ENCODE assay signal across 26 cellular contexts in the genomic region with DNA sequence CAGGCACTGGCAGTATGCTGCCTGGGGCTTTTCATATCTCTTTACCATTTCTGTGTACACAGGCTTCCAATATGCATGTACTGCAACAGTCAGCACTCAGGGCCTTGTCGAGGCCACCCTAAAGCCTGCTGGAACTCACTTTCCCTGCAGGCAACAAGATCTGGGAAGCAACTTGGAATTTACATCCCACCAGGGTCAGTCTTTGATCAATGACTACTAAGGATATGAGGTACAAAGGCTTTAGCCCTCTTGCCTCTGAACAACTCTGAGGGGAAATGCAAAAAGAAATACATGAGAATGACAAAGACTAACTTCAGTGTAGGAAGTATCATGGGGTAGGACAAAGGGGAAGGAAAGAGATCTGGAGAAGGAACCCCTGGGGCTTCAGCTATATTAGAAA.
"Had no signal": no experiment of that assay in that cellular context is flagged by ENCODE, and none has a peak within 500 bp of the region (broad histone marks: within the 10 kb centered on the region; RNA-seq: fewer than 3 reads in every experiment).

No MANE protein-coding gene starts in this region.

- DNase-seq: activated CD4-positive, alpha-beta T cell treated with anti-CD3 and anti-CD28 coated beads for 4 hours; activated CD4-positive, alpha-beta T cell treated with anti-CD3 and anti-CD28 coated beads, Interleukin-2, amount 50 U/mL, for 4 hours; activated CD8-positive, alpha-beta memory T cell treated with anti-CD3 and anti-CD28 coated beads for 24 hours; activated effector memory CD4-positive, alpha-beta T cell treated with Interleukin-2 at 50 U/mL for 16 hours; activated naive CD4-positive, alpha-beta T cell treated with Interleukin-2 at 50 U/mL for 16 hours; anterior cingulate cortex; dermis blood vessel endothelial cell; effector CD4-positive, alpha-beta T cell; erythroblast; gastrocnemius medialis; glutamatergic neuron; kidney; naive thymus-derived CD8-positive, alpha-beta T cell; stimulated activated CD4-positive, alpha-beta T cell treated with anti-CD3 and anti-CD28 coated beads, Interleukin-2, amount 100 ng/mL, for 24 hours; stimulated activated naive B cell treated with anti-CD40 and anti-IgM and Interleukin-4, amounts not matched to agents 10 μg/mL and 1 μg/mL and 100 μg/mL, for 72 hours; stomach; T-cell; thyroid gland; upper lobe of right lung had no signal

- H3K27me3 ChIP-seq: gastrocnemius medialis, hepatocyte, right atrium auricular region, stomach, thyroid gland, upper lobe of right lung had no signal

- H3K27me3 Mint-ChIP-seq: stimulated activated naive B cell treated with anti-CD40 and anti-IgM and Interleukin-4, amounts not matched to agents 10 μg/mL and 1 μg/mL and 100 μg/mL, for 72 hours had no signal

- H3K36me3 Mint-ChIP-seq: activated naive CD8-positive, alpha-beta T cell; naive thymus-derived CD8-positive, alpha-beta T cell; stimulated activated naive B cell treated with anti-CD40 and anti-IgM and Interleukin-4, amounts not matched to agents 10 μg/mL and 1 μg/mL and 100 μg/mL, for 72 hours; T-cell had no signal

- H2AFZ ChIP-seq: hepatocyte had no signal

- H3K9me3 ChIP-seq: gastrocnemius medialis, right atrium auricular region, stomach, thyroid gland, upper lobe of right lung had no signal

- H3K4me1 ChIP-seq: gastrocnemius medialis, right atrium auricular region, stomach, thyroid gland, upper lobe of right lung had no signal

- H3K79me2 ChIP-seq: hepatocyte had no signal

- H3K4me3 Mint-ChIP-seq: activated naive CD8-positive, alpha-beta T cell; naive thymus-derived CD8-positive, alpha-beta T cell; neural crest cell; stimulated activated naive B cell treated with anti-CD40 and anti-IgM and Interleukin-4, amounts not matched to agents 10 μg/mL and 1 μg/mL and 100 μg/mL, for 72 hours; T-cell had no signal

- H3K27ac Mint-ChIP-seq: activated naive CD8-positive, alpha-beta T cell; naive thymus-derived CD8-positive, alpha-beta T cell; stimulated activated naive B cell treated with anti-CD40 and anti-IgM and Interleukin-4, amounts not matched to agents 10 μg/mL and 1 μg/mL and 100 μg/mL, for 72 hours; T-cell had no signal

- H3K36me3 ChIP-seq: gastrocnemius medialis, right atrium auricular region, stomach, thyroid gland, upper lobe of right lung had no signal

- FAIRE-seq: bronchial epithelial cell, colon, kidney had no signal

- H3K4me2 ChIP-seq: hepatocyte, smooth muscle cell had no signal

- H3K27ac ChIP-seq: gastrocnemius medialis, hepatocyte, right atrium auricular region, stomach, thyroid gland, upper lobe of right lung had no signal

- H3K4me1 Mint-ChIP-seq: naive thymus-derived CD8-positive, alpha-beta T cell; neural crest cell; stimulated activated naive B cell treated with anti-CD40 and anti-IgM and Interleukin-4, amounts not matched to agents 10 μg/mL and 1 μg/mL and 100 μg/mL, for 72 hours; T-cell had no signal

- H3K4me3 ChIP-seq: gastrocnemius medialis, hepatocyte, right atrium auricular region, smooth muscle cell, stomach, thyroid gland, upper lobe of right lung had no signal
